ENCODE assay signal across 1 cellular context in genomic region chr7:72336382-72336886, GRCh38.
TF ChIP-seq lines count a peak whose summit lies in the region.

No MANE protein-coding gene starts in this region.

TF ChIP-seq in HepG2, 621 proteins besides CTCF, POLR2A, EP300 and RAD21 (continued from another document):
- no peak for TF ChIP-seq ZNF574 (CRISPR knock-in tag; IDR thresholded peaks at IDR 0.05)
